30 cellular contexts compared by ENCODE assay signal in the genomic region with DNA sequence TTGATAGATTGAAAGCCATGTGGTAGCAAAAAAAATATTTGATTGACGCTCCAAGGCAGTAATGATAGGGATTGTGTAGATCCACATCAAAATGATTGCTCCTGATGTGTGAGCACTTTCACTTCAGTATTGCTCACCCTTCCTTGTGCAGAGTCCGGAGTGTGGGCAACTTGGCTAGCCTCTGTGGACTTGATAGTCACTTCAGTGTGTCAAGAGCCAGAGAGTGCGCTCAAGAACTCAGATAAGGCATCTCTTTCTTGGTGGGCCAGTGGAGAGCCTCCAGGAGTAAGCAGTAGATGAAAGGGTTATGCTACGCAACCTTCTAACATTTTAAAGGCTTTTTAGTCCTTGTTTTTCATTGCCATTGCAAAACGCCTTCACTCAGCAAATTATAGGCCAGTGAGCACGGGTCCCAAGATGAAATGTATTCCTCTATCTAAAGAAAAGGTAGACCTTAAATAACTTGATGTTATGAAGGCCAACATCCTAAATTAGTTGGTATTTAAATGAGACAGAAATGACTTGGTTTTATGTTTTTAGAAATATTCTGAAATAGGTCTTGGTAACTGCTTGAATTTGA.
"Had no signal": no experiment of that assay in that cellular context is flagged by ENCODE, and none has a peak within 500 bp of the region (broad histone marks: within the 10 kb centered on the region; RNA-seq: fewer than 3 reads in every experiment).

No MANE protein-coding gene starts in this region.

- H3K36me3 Mint-ChIP-seq: activated CD8-positive, alpha-beta memory T cell treated with anti-CD3 and anti-CD28 coated beads, Interleukin-2, amount 10 ng/mL, durations not matched to agents 7 days and 5 days; activated naive CD4-positive, alpha-beta T cell treated with anti-CD3 and anti-CD28 coated beads, Interleukin-2, amount 10 ng/mL, durations not matched to agents 7 days and 5 days; activated naive CD8-positive, alpha-beta T cell had no signal

- ATAC-seq: activated CD8-positive, alpha-beta memory T cell treated with anti-CD3 and anti-CD28 coated beads, Interleukin-2, amount 10 ng/mL, durations not matched to agents 7 days and 5 days; activated naive CD8-positive, alpha-beta T cell treated with anti-CD3 and anti-CD28 coated beads, Interleukin-2, amount 50 U/mL, for 24 hours had no signal

- DNase-seq: activated CD4-positive, alpha-beta memory T cell treated with anti-CD3 and anti-CD28 coated beads, Interleukin-2, amount 10 ng/mL, durations not matched to agents 7 days and 5 days; activated CD4-positive, alpha-beta T cell treated with anti-CD3 and anti-CD28 coated beads for 1 hour; activated CD4-positive, alpha-beta T cell treated with anti-CD3 and anti-CD28 coated beads for 48 hours; activated CD4-positive, CD25-positive, alpha-beta regulatory T cell; activated CD8-positive, alpha-beta memory T cell treated with anti-CD3 and anti-CD28 coated beads for 24 hours; activated CD8-positive, alpha-beta memory T cell treated with anti-CD3 and anti-CD28 coated beads, Interleukin-2, amount 10 ng/mL, durations not matched to agents 7 days and 5 days; activated CD8-positive, alpha-beta memory T cell treated with anti-CD3 and anti-CD28 coated beads, Interleukin-2, amount 50 U/mL, for 48 hours; activated effector memory CD4-positive, alpha-beta T cell treated with Interleukin-2 at 50 U/mL for 16 hours; activated naive CD4-positive, alpha-beta T cell treated with anti-CD3 and anti-CD28 coated beads, Interleukin-2, amount 10 ng/mL, durations not matched to agents 7 days and 5 days; activated naive CD8-positive, alpha-beta T cell treated with anti-CD3 and anti-CD28 coated beads, Interleukin-2, amount 50 U/mL, for 24 hours; activated T-cell treated with anti-CD3 and anti-CD28 coated beads, Interleukin-2, amount 50 U/mL, for 48 hours; anterior cingulate cortex; caudate nucleus; cerebellar nuclear complex; Karpas-422; NCI-H1105; NCI-H1436; NCI-H1694; NCI-H1930; NCI-H2081 treated with DMSO at 0.1 percent for 48 hours; NCI-H226; NCI-H446 treated with DMSO at 0.1 percent for 48 hours; NCI-H524; NCI-H69; PC-9; Right ventricle myocardium superior; T1000; WERI-Rb-1 had no signal

- H3K27ac Mint-ChIP-seq: activated CD4-positive, alpha-beta memory T cell treated with anti-CD3 and anti-CD28 coated beads, Interleukin-2, amount 10 ng/mL, durations not matched to agents 7 days and 5 days; activated CD8-positive, alpha-beta memory T cell treated with anti-CD3 and anti-CD28 coated beads, Interleukin-2, amount 10 ng/mL, durations not matched to agents 7 days and 5 days; activated naive CD4-positive, alpha-beta T cell treated with anti-CD3 and anti-CD28 coated beads, Interleukin-2, amount 10 ng/mL, durations not matched to agents 7 days and 5 days; activated naive CD8-positive, alpha-beta T cell; activated naive CD8-positive, alpha-beta T cell treated with anti-CD3 and anti-CD28 coated beads, Interleukin-2, amount 50 U/mL, for 24 hours; brain had no signal

- H3K9me3 Mint-ChIP-seq: activated CD4-positive, alpha-beta memory T cell treated with anti-CD3 and anti-CD28 coated beads, Interleukin-2, amount 10 ng/mL, durations not matched to agents 7 days and 5 days; activated naive CD4-positive, alpha-beta T cell treated with anti-CD3 and anti-CD28 coated beads, Interleukin-2, amount 10 ng/mL, durations not matched to agents 7 days and 5 days; activated naive CD8-positive, alpha-beta T cell treated with anti-CD3 and anti-CD28 coated beads, Interleukin-2, amount 50 U/mL, for 24 hours; brain had no signal

- H3K4me1 Mint-ChIP-seq: activated CD4-positive, alpha-beta memory T cell treated with anti-CD3 and anti-CD28 coated beads, Interleukin-2, amount 10 ng/mL, durations not matched to agents 7 days and 5 days; activated CD8-positive, alpha-beta memory T cell treated with anti-CD3 and anti-CD28 coated beads, Interleukin-2, amount 10 ng/mL, durations not matched to agents 7 days and 5 days; activated naive CD4-positive, alpha-beta T cell treated with anti-CD3 and anti-CD28 coated beads, Interleukin-2, amount 10 ng/mL, durations not matched to agents 7 days and 5 days; activated naive CD8-positive, alpha-beta T cell treated with anti-CD3 and anti-CD28 coated beads, Interleukin-2, amount 50 U/mL, for 24 hours had no signal

- H3K27me3 Mint-ChIP-seq: activated CD4-positive, alpha-beta memory T cell treated with anti-CD3 and anti-CD28 coated beads, Interleukin-2, amount 10 ng/mL, durations not matched to agents 7 days and 5 days; activated CD8-positive, alpha-beta memory T cell treated with anti-CD3 and anti-CD28 coated beads, Interleukin-2, amount 10 ng/mL, durations not matched to agents 7 days and 5 days; activated naive CD4-positive, alpha-beta T cell treated with anti-CD3 and anti-CD28 coated beads, Interleukin-2, amount 10 ng/mL, durations not matched to agents 7 days and 5 days; activated naive CD8-positive, alpha-beta T cell; activated naive CD8-positive, alpha-beta T cell treated with anti-CD3 and anti-CD28 coated beads, Interleukin-2, amount 50 U/mL, for 24 hours; brain had no signal

- H3K4me3 Mint-ChIP-seq: activated CD4-positive, alpha-beta memory T cell treated with anti-CD3 and anti-CD28 coated beads, Interleukin-2, amount 10 ng/mL, durations not matched to agents 7 days and 5 days; activated CD8-positive, alpha-beta memory T cell treated with anti-CD3 and anti-CD28 coated beads, Interleukin-2, amount 10 ng/mL, durations not matched to agents 7 days and 5 days; activated naive CD4-positive, alpha-beta T cell treated with anti-CD3 and anti-CD28 coated beads, Interleukin-2, amount 10 ng/mL, durations not matched to agents 7 days and 5 days; activated naive CD8-positive, alpha-beta T cell; activated naive CD8-positive, alpha-beta T cell treated with anti-CD3 and anti-CD28 coated beads, Interleukin-2, amount 50 U/mL, for 24 hours; brain had no signal
